In genomic region chr3:151201046-151201730, GRCh38 we compare ENCODE assay signal across 20 cellular contexts. TPM values are rescaled to one million over a fixed set of nuclear protein-coding genes. Genes with fewer than 3 reads are reported as not detected.
DNase-seq lines count a peak whose midpoint lies in the region; ATAC-seq lines count a peak whose summit lies in the region.
"Had no signal": no experiment of that assay in that cellular context is flagged by ENCODE, and none has a peak within 500 bp of the region (broad histone marks: within the 10 kb centered on the region; RNA-seq: fewer than 3 reads in every experiment).

No MANE protein-coding gene starts in this region.

- H3K4me1 Mint-ChIP-seq in activated T-cell treated with anti-CD3 and anti-CD28 coated beads, Interleukin-2, amount 50 U/mL, for 72 hours (ENCODE audit: low read depth): peaks cover 75% of the 10 kb centered on the region
- peaks cover 59% of the 10 kb centered on the region for H3K4me1 Mint-ChIP-seq in activated CD4-positive, alpha-beta memory T cell treated with anti-CD3 and anti-CD28 coated beads for 36 hours (ENCODE audit: low read depth)
- H3K4me1 Mint-ChIP-seq in effector memory CD8-positive, alpha-beta T cell (ENCODE audit: low read depth in 2 of 2): peaks cover 26 to 49% of the 10 kb centered on the region in 2 donors
- peaks cover 50% of the 10 kb centered on the region for H3K4me1 Mint-ChIP-seq in stimulated activated naive CD8-positive, alpha-beta T cell treated with anti-CD3 and anti-CD28 coated beads, Interleukin-15, amount 100 ng/mL, for 72 hours

- H3K9me3 Mint-ChIP-seq in activated T-cell treated with anti-CD3 and anti-CD28 coated beads, Interleukin-2, amount 50 U/mL, for 72 hours: no peaks in the 10 kb centered on the region
- no peaks in the 10 kb centered on the region for H3K9me3 Mint-ChIP-seq in activated CD4-positive, alpha-beta memory T cell treated with anti-CD3 and anti-CD28 coated beads for 36 hours
- H3K9me3 Mint-ChIP-seq in effector memory CD8-positive, alpha-beta T cell: no peaks in the 10 kb centered on the region
- no peaks in the 10 kb centered on the region for H3K9me3 Mint-ChIP-seq in stimulated activated naive CD8-positive, alpha-beta T cell treated with anti-CD3 and anti-CD28 coated beads, Interleukin-15, amount 100 ng/mL, for 72 hours
- H3K9me3 Mint-ChIP-seq: activated B cell treated with CpG ODN at 0.5 μM for 24 hours, GM23338 had no signal

- no peak for ATAC-seq in activated T-cell treated with anti-CD3 and anti-CD28 coated beads, Interleukin-2, amount 50 U/mL, for 72 hours (replicated peaks in 1 of 2)
- no peak for ATAC-seq in effector memory CD8-positive, alpha-beta T cell (replicated peaks)
- ATAC-seq in stimulated activated naive CD8-positive, alpha-beta T cell treated with anti-CD3 and anti-CD28 coated beads, Interleukin-15, amount 100 ng/mL, for 72 hours: no peak
- ATAC-seq in left lobe of liver: no peak
- no peak for ATAC-seq in HG02763 (IDR thresholded peaks at IDR 0.05; ENCODE audit: unreplicated experiment)
- ATAC-seq: GM23338 had no signal

- intact Hi-C loops in activated CD4-positive, alpha-beta memory T cell treated with anti-CD3 and anti-CD28 coated beads for 36 hours (cut with micrococcal nuclease): loop anchor here (5.0 kb wide), 5 partner anchors 599 to 1961 kb away; partner anchors contain the start of genes RAP2B and SELENOT

- DNase-seq in activated T-cell treated with anti-CD3 and anti-CD28 coated beads, Interleukin-2, amount 50 U/mL, for 72 hours: no peak
- DNase-seq in activated T-cell treated with anti-CD3 and anti-CD28 coated beads for 4 hours (no peak), left lobe of liver (ENCODE audit: low spot score) (no peak), kidney glomerular epithelial cell (lab: John Stamatoyannopoulos, UW) (no peak)
- no peak for DNase-seq in activated CD4-positive, alpha-beta memory T cell treated with anti-CD3 and anti-CD28 coated beads for 36 hours
- DNase-seq in effector memory CD8-positive, alpha-beta T cell: no peak
- DNase-seq in stimulated activated naive CD8-positive, alpha-beta T cell treated with anti-CD3 and anti-CD28 coated beads, Interleukin-15, amount 100 ng/mL, for 72 hours: no peak
- DNase-seq: activated B cell treated with CpG ODN at 0.5 μM for 24 hours; brain microvascular endothelial cell; cortex of kidney; DMS153; GDM1; NCI-H524; ovary; stimulated activated CD4-positive, alpha-beta T cell treated with anti-CD3 and anti-CD28 coated beads, Interleukin-15, amount 100 ng/mL, for 24 hours; T-helper 9 cell; testis had no signal

- no peaks in the 10 kb centered on the region for H3K27me3 Mint-ChIP-seq in activated T-cell treated with anti-CD3 and anti-CD28 coated beads, Interleukin-2, amount 50 U/mL, for 72 hours (ENCODE audit: low read depth)
- H3K27me3 Mint-ChIP-seq in activated CD4-positive, alpha-beta memory T cell treated with anti-CD3 and anti-CD28 coated beads for 36 hours: no peaks in the 10 kb centered on the region
- no peaks in the 10 kb centered on the region for H3K27me3 Mint-ChIP-seq in effector memory CD8-positive, alpha-beta T cell
- H3K27me3 Mint-ChIP-seq in stimulated activated naive CD8-positive, alpha-beta T cell treated with anti-CD3 and anti-CD28 coated beads, Interleukin-15, amount 100 ng/mL, for 72 hours: no peaks in the 10 kb centered on the region
- H3K27me3 Mint-ChIP-seq: activated B cell treated with CpG ODN at 0.5 μM for 24 hours had no signal

- H3K4me3 Mint-ChIP-seq in activated T-cell treated with anti-CD3 and anti-CD28 coated beads, Interleukin-2, amount 50 U/mL, for 72 hours: peak overlapping the region; percentile 85 to 87
- H3K4me3 Mint-ChIP-seq in activated CD4-positive, alpha-beta memory T cell treated with anti-CD3 and anti-CD28 coated beads for 36 hours: peak overlapping the region; percentile 86
- H3K4me3 Mint-ChIP-seq in effector memory CD8-positive, alpha-beta T cell: peak overlapping the region; percentile 74 to 89
- peak overlapping the region; percentile 76 to 88 for H3K4me3 Mint-ChIP-seq in stimulated activated naive CD8-positive, alpha-beta T cell treated with anti-CD3 and anti-CD28 coated beads, Interleukin-15, amount 100 ng/mL, for 72 hours
- H3K4me3 Mint-ChIP-seq: activated B cell treated with CpG ODN at 0.5 μM for 24 hours, GM23338 had no signal

- POLR2A ChIA-PET in activated CD4-positive, alpha-beta memory T cell treated with anti-CD3 and anti-CD28 coated beads for 36 hours (lab: Charles Lee): interaction anchor here (0.6 to 5.1 kb wide), 14 partner anchors 9 to 1073 kb away, joined by 3 to 111 read pairs (median 8); partner anchors contain the start of genes MBNL1 and SIAH2

- H3K36me3 Mint-ChIP-seq in activated T-cell treated with anti-CD3 and anti-CD28 coated beads, Interleukin-2, amount 50 U/mL, for 72 hours (ENCODE audit: insufficient read depth in 2 of 2): peaks cover 16 to 38% of the 10 kb centered on the region in 2 donors
- peaks cover 53% of the 10 kb centered on the region for H3K36me3 Mint-ChIP-seq in activated CD4-positive, alpha-beta memory T cell treated with anti-CD3 and anti-CD28 coated beads for 36 hours
- H3K36me3 Mint-ChIP-seq in effector memory CD8-positive, alpha-beta T cell (ENCODE audit: insufficient read depth): peaks cover 46% of the 10 kb centered on the region

- H3K27ac Mint-ChIP-seq in activated T-cell treated with anti-CD3 and anti-CD28 coated beads, Interleukin-2, amount 50 U/mL, for 72 hours: peak overlapping the region; percentile 93
- peak overlapping the region; percentile 99 for H3K27ac Mint-ChIP-seq in activated CD4-positive, alpha-beta memory T cell treated with anti-CD3 and anti-CD28 coated beads for 36 hours
- H3K27ac Mint-ChIP-seq in effector memory CD8-positive, alpha-beta T cell: peak overlapping the region; percentile 96 to 97
- peak overlapping the region; percentile 64 to 97 for H3K27ac Mint-ChIP-seq in stimulated activated naive CD8-positive, alpha-beta T cell treated with anti-CD3 and anti-CD28 coated beads, Interleukin-15, amount 100 ng/mL, for 72 hours
- H3K27ac Mint-ChIP-seq: activated B cell treated with CpG ODN at 0.5 μM for 24 hours, GM23338 had no signal

- CTCF ChIA-PET in activated CD4-positive, alpha-beta memory T cell treated with anti-CD3 and anti-CD28 coated beads for 36 hours (lab: Charles Lee): interaction anchor here (0.9 to 4.4 kb wide), 8 partner anchors 9 to 440 kb away, joined by 3 to 43 read pairs (median 4); no protein-coding TSS in a partner anchor

RNA-seq across cellular contexts. Expression of gene GPR171, which starts 1.8 kb away (rescaled TPM):
- total RNA-seq in activated T-cell treated with anti-CD3 and anti-CD28 coated beads, Interleukin-2, amount 50 U/mL, for 72 hours: 100 to 1,000 TPM in 1 of 2 donors, 10 to 100 TPM in 1; 83.7 to 101 TPM
- 10 to 100 TPM; 70.7 to 74.0 TPM for total RNA-seq in activated CD4-positive, alpha-beta memory T cell treated with anti-CD3 and anti-CD28 coated beads for 36 hours
- total RNA-seq in left lobe of liver: 0.73 TPM
- total RNA-seq: endothelial cell of umbilical vein, GM23338 had no signal

Comparison
In these comparisons a context has a peak if more than half of its experiments do, and no peak if none do; other contexts are left out.
1. RNA of gene GPR171, which starts 1.8 kb away (total RNA-seq): 83.7 to 101 TPM in activated T-cell treated with anti-CD3 and anti-CD28 coated beads, Interleukin-2, amount 50 U/mL, for 72 hours and 70.7 to 74.0 TPM in activated CD4-positive, alpha-beta memory T cell treated with anti-CD3 and anti-CD28 coated beads for 36 hours; 0.73 TPM in left lobe of liver (single experiment); every median in the first group is over 10 times any median in the second.
2. Peak in every context shown above with its lines, with median percentiles within 50 percentile points of each other: H3K27ac Mint-ChIP-seq and H3K4me3 Mint-ChIP-seq.